Comparison of ENCODE assay signal across 1 cellular context in genomic region chr2:168602846-168603406, GRCh38.
TF ChIP-seq lines count a peak whose summit lies in the region.

No MANE protein-coding gene starts in this region.

TF ChIP-seq in WTC11, 78 proteins besides CTCF, POLR2A, EP300 and RAD21 (continued from another document):
- TF ChIP-seq, protein P1, sequence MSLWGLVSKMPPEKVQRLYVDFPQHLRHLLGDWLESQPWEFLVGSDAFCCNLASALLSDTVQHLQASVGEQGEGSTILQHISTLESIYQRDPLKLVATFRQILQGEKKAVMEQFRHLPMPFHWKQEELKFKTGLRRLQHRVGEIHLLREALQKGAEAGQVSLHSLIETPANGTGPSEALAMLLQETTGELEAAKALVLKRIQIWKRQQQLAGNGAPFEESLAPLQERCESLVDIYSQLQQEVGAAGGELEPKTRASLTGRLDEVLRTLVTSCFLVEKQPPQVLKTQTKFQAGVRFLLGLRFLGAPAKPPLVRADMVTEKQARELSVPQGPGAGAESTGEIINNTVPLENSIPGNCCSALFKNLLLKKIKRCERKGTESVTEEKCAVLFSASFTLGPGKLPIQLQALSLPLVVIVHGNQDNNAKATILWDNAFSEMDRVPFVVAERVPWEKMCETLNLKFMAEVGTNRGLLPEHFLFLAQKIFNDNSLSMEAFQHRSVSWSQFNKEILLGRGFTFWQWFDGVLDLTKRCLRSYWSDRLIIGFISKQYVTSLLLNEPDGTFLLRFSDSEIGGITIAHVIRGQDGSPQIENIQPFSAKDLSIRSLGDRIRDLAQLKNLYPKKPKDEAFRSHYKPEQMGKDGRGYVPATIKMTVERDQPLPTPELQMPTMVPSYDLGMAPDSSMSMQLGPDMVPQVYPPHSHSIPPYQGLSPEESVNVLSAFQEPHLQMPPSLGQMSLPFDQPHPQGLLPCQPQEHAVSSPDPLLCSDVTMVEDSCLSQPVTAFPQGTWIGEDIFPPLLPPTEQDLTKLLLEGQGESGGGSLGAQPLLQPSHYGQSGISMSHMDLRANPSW (CRISPR knock-in tag; conservative IDR thresholded peaks at IDR 0.05; ENCODE audit: low read depth), result no peak
- TF ChIP-seq NFE2L1 (CRISPR knock-in tag; IDR thresholded peaks at IDR 0.05) (no peak), RORB (CRISPR knock-in tag; IDR thresholded peaks at IDR 0.05) (no peak), ATF3 (CRISPR knock-in tag; conservative IDR thresholded peaks at IDR 0.05) (no peak)
TF ChIP-seq in WTC11: peak in this region for 0.
